Comparison of ENCODE assay signal across 9 cellular contexts in the genomic region with DNA sequence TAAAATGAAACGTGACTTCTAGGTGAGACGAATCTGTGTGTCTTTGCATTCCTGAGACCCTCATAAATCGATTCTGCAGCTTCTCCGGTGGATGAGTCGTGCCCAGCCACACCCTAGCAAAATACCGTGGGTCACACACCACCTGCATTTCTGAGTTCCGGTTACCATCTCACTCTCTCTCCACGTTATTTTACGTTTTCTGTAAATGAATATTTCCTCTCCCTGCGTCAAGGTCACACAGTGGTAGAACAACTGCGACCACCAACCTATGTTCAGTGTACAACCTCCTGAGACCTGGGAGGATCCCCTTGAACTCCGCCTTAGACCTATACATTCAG. TPM values are rescaled to one million over a fixed set of nuclear protein-coding genes. Genes with fewer than 3 reads are reported as not detected.
DNase-seq lines count a peak whose midpoint lies in the region; FAIRE-seq and TF ChIP-seq lines count a peak whose summit lies in the region.
"Had no signal": no experiment of that assay in that cellular context is flagged by ENCODE, and none has a peak within 500 bp of the region (broad histone marks: within the 10 kb centered on the region; RNA-seq: fewer than 3 reads in every experiment).

No MANE protein-coding gene starts in this region.

- no peak overlapping the region; the same call in 1 of the 2 replicates for H4K8ac ChIP-seq in H1 (ENCODE audit: extremely low read depth, insufficient read depth, low read length)

- in situ Hi-C loops in GM13977 (cut with MboI; ENCODE audit: low pct_unique_long_range_greater_than_20kb, low sequenced_read_pairs, unreplicated experiment) = loop anchor here (10.0 kb wide), 1 partner anchor 281 kb away; the partner anchor contains the start of gene PISD

- peak overlapping the region; percentile 69 for H3K4me3 ChIP-seq in CD8-positive, alpha-beta memory T cell (ENCODE audit: low read length)
- H3K4me3 ChIP-seq in H1 (ENCODE audit: extremely low read depth in 1 of 4, insufficient read depth in 2 of 4, low read depth in 3 of 4, low read length in 4 of 4) = peak overlapping the region; percentile 80 to 92 (median 85)
- peak overlapping the region; percentile 69 to 84 for H3K4me3 ChIP-seq in neutrophil (ENCODE audit: low read depth in 1 of 2, low read length in 1 of 2)

- H3K9me3 ChIP-seq in CD8-positive, alpha-beta memory T cell (ENCODE audit: low read length) = no peaks in the 10 kb centered on the region
- H3K9me3 ChIP-seq in H1 (ENCODE audit: insufficient read depth in 2 of 2, low read depth in 1 of 2, low read length in 1 of 2) (no peaks in the 10 kb centered on the region), neutrophil (no peaks in the 10 kb centered on the region)

- CTCF ChIA-PET in CD8-positive, alpha-beta memory T cell (lab: Charles Lee) = interaction anchor here (1.4 to 2.1 kb wide), 5 partner anchors 11 to 281 kb away, joined by 3 to 9 read pairs (median 5); partner anchors contain the start of gene DEPDC5
- CTCF ChIA-PET in H1 (lab: Charles Lee; ENCODE audit: partially characterized antibody) = interaction anchor here (0.6 to 1.2 kb wide), 4 partner anchors 17 to 281 kb away, joined by 3 to 4 read pairs (median 3); no protein-coding TSS in a partner anchor

- H3K14ac ChIP-seq in H1 (ENCODE audit: insufficient read length) = no peak overlapping the region

- TF ChIP-seq RAD21 in H1 (IDR thresholded peaks at IDR 0.05 in 1 of 2, conservative IDR thresholded peaks at IDR 0.05 in 1 of 2; ENCODE audit: low read depth in 2 of 2, low read length in 2 of 2) = no peak

- peak overlapping the region; percentile 46 for H4K91ac ChIP-seq in H1 (replicated peaks; ENCODE audit: insufficient read length, low read length)

- H3K18ac ChIP-seq in H1 (ENCODE audit: extremely low read depth, low read length) = peak overlapping the region; percentile 43; the same call in 1 of the 2 replicates

- 6% methylated on average over 12 of the region's 12 CpGs; no CpG with 5 or more reads in 1 of the 2 experiments for WGBS in H1 (ENCODE audit: extremely low coverage in 1 of 2, insufficient coverage in 1 of 2, insufficient read length in 1 of 2, insufficient replicate concordance in 2 of 2, low coverage in 1 of 2, low lambda C conversion rate in 2 of 2, missing lambda C conversion rate in 1 of 2), 2 experiments

- intact Hi-C loops in activated T-helper 2 cell treated with anti-CD3 and anti-CD28 coated beads, Interferon-gamma antibody, Interleukin-2, Interleukin-4, amounts not matched to agents 10 μg/mL and 5 μg/mL and 100 μg/mL, durations not matched to agents 14 hours and 24 hours and 36 hours (cut with micrococcal nuclease) = no loop called here

- H3K79me1 ChIP-seq in H1 (ENCODE audit: low read depth, low read length) = peaks cover 6% of the 10 kb centered on the region

- H2BK15ac ChIP-seq in H1 (ENCODE audit: low read length) = no peak overlapping the region

- peaks cover 24% of the 10 kb centered on the region for H3K4me1 ChIP-seq in CD8-positive, alpha-beta memory T cell (ENCODE audit: insufficient read depth, low read length)
- H3K4me1 ChIP-seq in H1 (replicated peaks in 1 of 4; ENCODE audit: control insufficient read depth in 3 of 4, insufficient read depth in 4 of 4, low read length in 3 of 4) = peaks cover 5 to 14% (median 11%) of the 10 kb centered on the region in 4 experiments; a peak in 6 of 7 replicates
- peaks cover 48 to 56% of the 10 kb centered on the region in 2 experiments for H3K4me1 ChIP-seq in neutrophil (ENCODE audit: control insufficient read depth in 1 of 2, insufficient read depth in 1 of 2, low read depth in 1 of 2, low read length in 1 of 2)

- peaks cover 9% of the 10 kb centered on the region; the same call in 1 of the 2 replicates for H3K23me2 ChIP-seq in H1 (ENCODE audit: low read depth, low read length)

- no peak overlapping the region for H2BK20ac ChIP-seq in H1 (ENCODE audit: low read length)

- H3K27ac Mint-ChIP-seq in CD8-positive, alpha-beta memory T cell = no peak overlapping the region
- no peak overlapping the region for H3K27ac Mint-ChIP-seq in activated T-helper 2 cell treated with anti-CD3 and anti-CD28 coated beads, Interferon-gamma antibody, Interleukin-2, Interleukin-4, amounts not matched to agents 10 μg/mL and 5 μg/mL and 100 μg/mL, durations not matched to agents 14 hours and 24 hours and 36 hours

- FAIRE-seq in H1 (lab: Jason Lieb, UNC) = no peak

- 0 out of 2 replicates have a peak overlapping the region, but pooled peaks have one; percentile 1 for H2BK5ac ChIP-seq in H1 (ENCODE audit: low read depth, low read length)

- no peaks in the 10 kb centered on the region for H3K9me3 Mint-ChIP-seq in CD8-positive, alpha-beta memory T cell
- H3K9me3 Mint-ChIP-seq in activated T-helper 2 cell treated with anti-CD3 and anti-CD28 coated beads, Interferon-gamma antibody, Interleukin-2, Interleukin-4, amounts not matched to agents 10 μg/mL and 5 μg/mL and 100 μg/mL, durations not matched to agents 14 hours and 24 hours and 36 hours = no peaks in the 10 kb centered on the region

- no peak overlapping the region for H2BK120ac ChIP-seq in H1 (replicated peaks; ENCODE audit: low read depth, low read length)

- H3K4ac ChIP-seq in H1 (replicated peaks; ENCODE audit: insufficient read length, low read depth, low read length) = no peak overlapping the region

- peak overlapping the region; percentile 89 for H3K27ac ChIP-seq in CD8-positive, alpha-beta memory T cell (ENCODE audit: low read depth, low read length)
- H3K27ac ChIP-seq in H1 (ENCODE audit: low read depth, low read length) (peak overlapping the region; percentile 91; the same call in 1 of the 2 replicates), neutrophil (peak overlapping the region; percentile 89)

- TF ChIP-seq POLR2A in H1 (IDR thresholded peaks at IDR 0.05; ENCODE audit: control extremely low read depth in 1 of 2, low read depth in 2 of 2, low read length in 2 of 2) = 0 out of 3 replicates have a peak, but pooled peaks of 1 of the 2 experiments have one; percentile 8

- peak overlapping the region; percentile 86 to 98 for H3K4me2 ChIP-seq in H1 (ENCODE audit: insufficient read depth in 1 of 2, low read depth in 2 of 2, low read length in 2 of 2)

- H3K36me3 Mint-ChIP-seq in CD8-positive, alpha-beta memory T cell = peaks cover 0 to 28% (median 3%) of the 10 kb centered on the region in 3 donors
- H3K36me3 Mint-ChIP-seq in activated T-helper 2 cell treated with anti-CD3 and anti-CD28 coated beads, Interferon-gamma antibody, Interleukin-2, Interleukin-4, amounts not matched to agents 10 μg/mL and 5 μg/mL and 100 μg/mL, durations not matched to agents 14 hours and 24 hours and 36 hours (ENCODE audit: low read depth) = peaks cover 30% of the 10 kb centered on the region

- POLR2A ChIA-PET in CD8-positive, alpha-beta memory T cell (lab: Charles Lee) = interaction anchor here (1.8 to 3.9 kb wide), 2 partner anchors 268 to 284 kb away, joined by 4 to 16 read pairs; partner anchors contain the start of gene PISD
- POLR2A ChIA-PET in H1 (lab: Charles Lee; ENCODE audit: partially characterized antibody) = interaction anchor here (0.7 to 3.5 kb wide), 11 partner anchors 9 to 127 kb away, joined by 3 to 39 read pairs (median 4); no protein-coding TSS in a partner anchor

- no peak overlapping the region for H3K56ac ChIP-seq in H1 (replicated peaks; ENCODE audit: insufficient read length, low read depth, low read length)

- H4K20me1 ChIP-seq in H1 (replicated peaks in 1 of 2; ENCODE audit: control insufficient read depth in 1 of 2, insufficient read depth in 2 of 2, low read length in 2 of 2) = peaks cover 11 to 13% of the 10 kb centered on the region in 2 experiments

- TF ChIP-seq EP300 in H1 (IDR thresholded peaks at IDR 0.05; ENCODE audit: borderline replicate concordance in 1 of 2, low read depth in 2 of 2, low read length in 2 of 2) = no peak

- H3K27me3 Mint-ChIP-seq in CD8-positive, alpha-beta memory T cell = no peaks in the 10 kb centered on the region
- H3K27me3 Mint-ChIP-seq in activated T-helper 2 cell treated with anti-CD3 and anti-CD28 coated beads, Interferon-gamma antibody, Interleukin-2, Interleukin-4, amounts not matched to agents 10 μg/mL and 5 μg/mL and 100 μg/mL, durations not matched to agents 14 hours and 24 hours and 36 hours (ENCODE audit: low read depth) = no peaks in the 10 kb centered on the region

- no peak overlapping the region for H2AFZ ChIP-seq in H1 (ENCODE audit: low read length)

- no peak overlapping the region for H3K4me3 Mint-ChIP-seq in CD8-positive, alpha-beta memory T cell
- H3K4me3 Mint-ChIP-seq in activated T-helper 2 cell treated with anti-CD3 and anti-CD28 coated beads, Interferon-gamma antibody, Interleukin-2, Interleukin-4, amounts not matched to agents 10 μg/mL and 5 μg/mL and 100 μg/mL, durations not matched to agents 14 hours and 24 hours and 36 hours (ENCODE audit: low read depth) = no peak overlapping the region

- DNase-seq in CD8-positive, alpha-beta memory T cell = peak in 2 of 5 donors; percentile 14 to 22
- DNase-seq in LoVo (ENCODE audit: low spot score) (peak; percentile 31), H1 (ENCODE audit: low read depth in 1 of 2, low spot score in 2 of 2) (no peak), GM13977 (ENCODE audit: low spot score) (no peak), H4 (ENCODE audit: low spot score) (no peak)
- no peak for DNase-seq in activated CD4-positive, alpha-beta T cell treated with anti-CD3 and anti-CD28 coated beads for 1 hour
- DNase-seq in activated T-helper 2 cell treated with anti-CD3 and anti-CD28 coated beads, Interferon-gamma antibody, Interleukin-2, Interleukin-4, amounts not matched to agents 10 μg/mL and 5 μg/mL and 100 μg/mL, durations not matched to agents 14 hours and 24 hours and 36 hours (ENCODE audit: low spot score) = no peak
- DNase-seq: amniotic stem cell had no signal

- H3K79me2 ChIP-seq in H1 (ENCODE audit: control insufficient read depth in 1 of 2, insufficient read depth in 2 of 2, low read length in 2 of 2) = peaks cover 25 to 56% of the 10 kb centered on the region in 2 experiments

- H2AK5ac ChIP-seq in H1 (ENCODE audit: low read depth, low read length) = no peak overlapping the region

- 0 out of 2 replicates have a peak overlapping the region, but pooled peaks have one; percentile 2 for H2BK12ac ChIP-seq in H1 (ENCODE audit: low read depth, low read length)

- H3K27me3 ChIP-seq in CD8-positive, alpha-beta memory T cell (ENCODE audit: insufficient read depth, low read length, poor library complexity, severe bottlenecking) = no peaks in the 10 kb centered on the region
- H3K27me3 ChIP-seq in H1 (replicated peaks in 1 of 4; ENCODE audit: control insufficient read depth in 3 of 4, extremely low read depth in 1 of 4, insufficient read depth in 3 of 4, low read length in 3 of 4) = no peaks in the 10 kb centered on the region
- no peaks in the 10 kb centered on the region for H3K27me3 ChIP-seq in neutrophil

- H3K4me1 Mint-ChIP-seq in CD8-positive, alpha-beta memory T cell = peaks cover 11 to 16% (median 16%) of the 10 kb centered on the region in 3 donors
- H3K4me1 Mint-ChIP-seq in activated T-helper 2 cell treated with anti-CD3 and anti-CD28 coated beads, Interferon-gamma antibody, Interleukin-2, Interleukin-4, amounts not matched to agents 10 μg/mL and 5 μg/mL and 100 μg/mL, durations not matched to agents 14 hours and 24 hours and 36 hours (ENCODE audit: low read depth) = peaks cover 25% of the 10 kb centered on the region

- no peak for TF ChIP-seq CTCF in H1 (IDR thresholded peaks at IDR 0.05; ENCODE audit: control extremely low read depth in 1 of 3, insufficient read depth in 1 of 3, low read depth in 1 of 3, low read length in 3 of 3)
- TF ChIP-seq CTCF in neutrophil (IDR thresholded peaks at IDR 0.05) = no peak
- no peak for TF ChIP-seq CTCF in GM13977 (IDR thresholded peaks at IDR 0.05; ENCODE audit: extremely low read depth, insufficient read depth, missing control alignments)

- H3K36me3 ChIP-seq in CD8-positive, alpha-beta memory T cell (ENCODE audit: insufficient read depth, low read length) = peaks cover 4% of the 10 kb centered on the region
- H3K36me3 ChIP-seq in H1 (ENCODE audit: control insufficient read depth in 2 of 4, insufficient read depth in 4 of 4, low read length in 3 of 4) (peaks cover 0 to 34% (median 11%) of the 10 kb centered on the region in 4 experiments; a peak in 7 of 8 replicates), neutrophil (peaks cover 10% of the 10 kb centered on the region)

- peak overlapping the region; percentile 80 to 97 (median 96) for H3K9ac ChIP-seq in H1 (replicated peaks in 1 of 4; ENCODE audit: extremely low read depth in 1 of 4, low read depth in 3 of 4, low read length in 3 of 4)

- no peak overlapping the region for H4K5ac ChIP-seq in H1 (ENCODE audit: insufficient read length, low read depth, low read length)

- H3K23ac ChIP-seq in H1 (ENCODE audit: insufficient read length) = no peak overlapping the region

RNA-seq across cellular contexts. Expression of gene YWHAH, which starts 1.1 kb away (rescaled TPM):
- 100 to 1,000 TPM; 185 to 198 TPM for total RNA-seq in CD8-positive, alpha-beta memory T cell
- 113 TPM for polyA plus RNA-seq in CD8-positive, alpha-beta memory T cell
- total RNA-seq in H1 (2021; fragmentation: NEBNext Ultra II Directional; extraction: Animal tissue kit (Norgen Biotek cat#: 25700)) = 247 and 248 TPM in 2 replicates
- polyA plus RNA-seq in H1 (2011; rRNA removed) = 118 and 146 TPM in 2 replicates
- 153 TPM for polyA plus RNA-seq in H1 (2011; cell fraction: cytosol; rRNA removed)
- polyA plus RNA-seq in H1 (2011; cell fraction: nucleus; rRNA removed) = 79.3 TPM
- 196 to 243 TPM (median 207 TPM) in 4 replicates for polyA plus RNA-seq in H1 (2012, experiment 1 of 2)
- 105 TPM for polyA plus RNA-seq in H1 (2012, experiment 2 of 2)
- 137 TPM for polyA plus RNA-seq in H1 (2013, experiment 1 of 2)
- polyA plus RNA-seq in H1 (2013, experiment 2 of 2) = 144 TPM
- 70.2 and 81.8 TPM in 2 replicates for polyA minus RNA-seq in H1 (2011; rRNA and poly(A)+ RNA removed)
- polyA minus RNA-seq in H1 (2011; cell fraction: cytosol; rRNA and poly(A)+ RNA removed) = 59.7 TPM
- 41.3 TPM for polyA minus RNA-seq in H1 (2011; cell fraction: nucleus; rRNA and poly(A)+ RNA removed)
- total RNA-seq in activated T-helper 2 cell treated with anti-CD3 and anti-CD28 coated beads, Interferon-gamma antibody, Interleukin-2, Interleukin-4, amounts not matched to agents 10 μg/mL and 5 μg/mL and 100 μg/mL, durations not matched to agents 14 hours and 24 hours and 36 hours = 150 TPM in 2 replicates
- 84.5 and 105 TPM in 2 replicates for total RNA-seq in H4 (2014; rRNA removed; shearing (Covaris generic))
